ENCODE assay signal across 12 cellular contexts in genomic region chr2:200616193-200616592, GRCh38. TPM values are rescaled to one million over a fixed set of nuclear protein-coding genes. Genes with fewer than 3 reads are reported as not detected.
DNase-seq lines count a peak whose midpoint lies in the region; ATAC-seq and TF ChIP-seq lines count a peak whose summit lies in the region.
"Had no signal": no experiment of that assay in that cellular context is flagged by ENCODE, and none has a peak within 500 bp of the region (broad histone marks: within the 10 kb centered on the region; RNA-seq: fewer than 3 reads in every experiment).

No MANE protein-coding gene starts in this region.

- no peak for TF ChIP-seq CTCF in spleen (IDR thresholded peaks at IDR 0.05 in 8 of 11, conservative IDR thresholded peaks at IDR 0.05 in 3 of 11)

- H3K27me3 ChIP-seq in spleen (replicated peaks in 1 of 7): no peaks in the 10 kb centered on the region
- H3K27me3 ChIP-seq: left lung had no signal

- TF ChIP-seq POLR2A in spleen (IDR thresholded peaks at IDR 0.05): no peak

- no peaks in the 10 kb centered on the region for H3K36me3 ChIP-seq in spleen
- H3K36me3 ChIP-seq: left lung had no signal

- intact Hi-C loops in head of caudate nucleus (cut with DNase I): loop anchor here (10.0 kb wide), 1 partner anchor 89 kb away; no protein-coding TSS in a partner anchor
- intact Hi-C loops in spleen (cut with DNase I; ENCODE audit: low total_unique reads): no loop called here

- H3K27ac ChIP-seq in spleen: peak overlapping the region in 7 of 8 donors; percentile 16 to 64 (median 34)

- H3K9me3 ChIP-seq in spleen: no peaks in the 10 kb centered on the region
- H3K9me3 ChIP-seq: left lung had no signal

- peak; percentile 57 for DNase-seq in NOMO-1 treated with DMSO at 0.1 percent for 48 hours (lab: John Stamatoyannopoulos, UW; ENCODE audit: unreplicated experiment)
- peak in 37 of 42 donors; percentile 4 to 71 (median 30) for DNase-seq in head of caudate nucleus
- no peak for DNase-seq in spleen
- DNase-seq in activated naive CD4-positive, alpha-beta T cell treated with Interleukin-2 at 50 U/mL for 16 hours: no peak
- DNase-seq in NCI-H146 treated with DMSO at 0.1 percent for 48 hours (lab: John Stamatoyannopoulos, UW; ENCODE audit: unreplicated experiment): no peak
- DNase-seq in stimulated activated CD4-positive, alpha-beta T cell treated with anti-CD3 and anti-CD28 coated beads, Interleukin-12 subunit alpha, Interleukin-12 subunit beta, amount 100 ng/mL, for 4 hours: no peak
- DNase-seq: activated CD4-positive, alpha-beta T cell treated with anti-CD3 and anti-CD28 coated beads for 36 hours; COR-L47; SIG-M5 had no signal

- WGBS in spleen, 5 donors: 42 to 64% (median 52%) methylated on average over 5 of the region's 5 CpGs

- peaks cover 0 to 34% (median 6%) of the 10 kb centered on the region in 6 donors for H3K4me1 ChIP-seq in spleen

- H3K4me3 ChIP-seq in spleen: peak overlapping the region in 1 of 8 donors; percentile 37
- H3K4me3 ChIP-seq: left lung had no signal

- ATAC-seq in GM19463 (IDR thresholded peaks at IDR 0.05; ENCODE audit: unreplicated experiment) (peak; percentile 69), HG02763 (IDR thresholded peaks at IDR 0.05; ENCODE audit: unreplicated experiment) (no peak)
- ATAC-seq: activated CD4-positive, alpha-beta T cell treated with anti-CD3 and anti-CD28 coated beads for 36 hours; left lung had no signal

RNA-seq across cellular contexts. Expression of gene AOX1, which starts 30.4 kb away (rescaled TPM):
- 10 to 100 TPM in 2 of 7 donors, 1 to 10 TPM in 5; 3.9 to 14.6 (median 9.8) TPM for total RNA-seq in spleen
- polyA plus RNA-seq in spleen: 1 to 10 TPM; 1.3 to 3.7 (median 1.7) TPM

Comparison
In these comparisons a context has a peak if more than half of its experiments do, and no peak if none do; other contexts are left out.
1. DNase-seq: peak in NOMO-1 treated with DMSO at 0.1 percent for 48 hours (single experiment) and head of caudate nucleus (37 of 42); none in spleen (single experiment), activated naive CD4-positive, alpha-beta T cell treated with Interleukin-2 at 50 U/mL for 16 hours (single experiment), NCI-H146 treated with DMSO at 0.1 percent for 48 hours (single experiment) and stimulated activated CD4-positive, alpha-beta T cell treated with anti-CD3 and anti-CD28 coated beads, Interleukin-12 subunit alpha, Interleukin-12 subunit beta, amount 100 ng/mL, for 4 hours (single experiment).